34 cellular contexts compared by ENCODE assay signal in the genomic region with DNA sequence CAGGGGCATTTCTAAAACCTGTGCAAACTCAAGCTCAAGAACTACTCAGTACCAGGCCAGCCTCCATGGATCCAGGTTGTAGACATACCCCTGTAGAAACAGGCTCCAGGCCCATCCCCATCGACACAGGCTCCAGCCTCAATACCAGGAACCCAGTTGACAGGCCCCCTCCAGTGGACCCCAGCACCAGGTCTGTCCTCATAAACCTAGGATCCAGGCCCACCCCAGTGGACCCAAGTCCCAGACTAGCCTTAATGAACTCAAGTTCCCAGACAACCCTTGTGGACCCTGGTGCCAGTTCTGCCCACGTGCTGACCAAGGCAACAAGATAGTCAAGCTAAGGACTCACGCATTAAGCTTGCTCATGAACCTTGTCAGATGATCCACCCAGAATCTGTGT.
"Had no signal": no experiment of that assay in that cellular context is flagged by ENCODE, and none has a peak within 500 bp of the region (broad histone marks: within the 10 kb centered on the region; RNA-seq: fewer than 3 reads in every experiment).

No MANE protein-coding gene starts in this region.

- H3K4me3 ChIP-seq: MG63 had no signal

- DNase-seq: Karpas-422, Kasumi-1, KG1, MG63, MM.1S, MV-4-11, NCI-H1048, NCI-H1092, NCI-H1092 treated with DMSO at 0.1 percent for 48 hours, NCI-H1105, NCI-H1105 treated with DMSO at 0.1 percent for 48 hours, NCI-H1417, NCI-H1417 treated with DMSO at 0.1 percent for 48 hours, NCI-H1436, NCI-H1436 treated with DMSO at 0.1 percent for 48 hours, NCI-H146, NCI-H1694, NCI-H1694 treated with DMSO at 0.1 percent for 48 hours, NCI-H187, NCI-H187 treated with DMSO at 0.1 percent for 48 hours, NCI-H1930, NCI-H2029, NCI-H2081, NCI-H2081 treated with DMSO at 0.1 percent for 48 hours, NCI-H2107, NCI-H2171, NCI-H2171 treated with DMSO at 0.1 percent for 48 hours, NCI-H2227 treated with DMSO at 0.1 percent for 48 hours, NCI-H226, NCI-H345, NCI-H446, NCI-H446 treated with DMSO at 0.1 percent for 48 hours, NCI-H510A had no signal

- H3K9me3 ChIP-seq: MG63 had no signal

- H3K27ac ChIP-seq: KMS-11 had no signal

- H3K27me3 ChIP-seq: MG63 had no signal

- H3K36me3 ChIP-seq: MG63 had no signal
